In genomic region chr7:39908141-39908540, GRCh38 we compare ENCODE assay signal across 24 cellular contexts.
"Had no signal": no experiment of that assay in that cellular context is flagged by ENCODE, and none has a peak within 500 bp of the region (broad histone marks: within the 10 kb centered on the region; RNA-seq: fewer than 3 reads in every experiment).

No MANE protein-coding gene starts in this region.

- H3K4me1 Mint-ChIP-seq: endodermal cell had no signal

- H3K9me3 ChIP-seq: colonic mucosa, esophagus squamous epithelium, gastrocnemius medialis had no signal

- H3K27me3 Mint-ChIP-seq: dendritic cell treated with granulocyte-macrophage colony-stimulating factor and Interleukin-4, amounts not matched to agents 40 ng/mL and 50 ng/mL, for 4 days; effector memory CD8-positive, alpha-beta T cell had no signal

- H3K4me3 ChIP-seq: colonic mucosa, coronary artery, dorsolateral prefrontal cortex, esophagus muscularis mucosa, esophagus squamous epithelium, gastrocnemius medialis, gastroesophageal sphincter, heart left ventricle, heart right ventricle had no signal

- H3K27me3 ChIP-seq: colonic mucosa, dorsolateral prefrontal cortex, esophagus muscularis mucosa, esophagus squamous epithelium, gastrocnemius medialis, gastroesophageal sphincter, heart left ventricle, heart right ventricle had no signal

- H3K27ac ChIP-seq: colonic mucosa, coronary artery, dorsolateral prefrontal cortex, epithelial cell of prostate, esophagus muscularis mucosa, esophagus squamous epithelium, foreskin keratinocyte, gastrocnemius medialis, gastroesophageal sphincter, heart left ventricle, heart right ventricle had no signal

- DNase-seq: colonic mucosa; cortex of kidney; dermis blood vessel endothelial cell; dorsolateral prefrontal cortex; effector CD4-positive, alpha-beta T cell; effector CD8-positive, alpha-beta T cell; effector memory CD4-positive, alpha-beta T cell; effector memory CD8-positive, alpha-beta T cell; endodermal cell; erythroblast; esophagus squamous epithelium; foreskin fibroblast; foreskin keratinocyte; foreskin melanocyte; gastrocnemius medialis; glutamatergic neuron; heart left ventricle; heart right ventricle had no signal

- ATAC-seq: effector memory CD8-positive, alpha-beta T cell; esophagus mucosa; foreskin keratinocyte; gastrocnemius medialis; gastroesophageal sphincter; heart left ventricle; heart right ventricle had no signal

- H3K27ac Mint-ChIP-seq: dendritic cell treated with granulocyte-macrophage colony-stimulating factor and Interleukin-4, amounts not matched to agents 40 ng/mL and 50 ng/mL, for 4 days; effector memory CD8-positive, alpha-beta T cell; endodermal cell had no signal

- H3K4me1 ChIP-seq: colonic mucosa, esophagus muscularis mucosa, esophagus squamous epithelium, foreskin keratinocyte, gastrocnemius medialis, gastroesophageal sphincter, heart left ventricle, heart right ventricle had no signal

- H3K4me3 Mint-ChIP-seq: dendritic cell treated with granulocyte-macrophage colony-stimulating factor and Interleukin-4, amounts not matched to agents 40 ng/mL and 50 ng/mL, for 4 days; effector memory CD8-positive, alpha-beta T cell; endodermal cell had no signal

- H3K36me3 ChIP-seq: colonic mucosa, esophagus muscularis mucosa, esophagus squamous epithelium, gastrocnemius medialis, gastroesophageal sphincter, heart left ventricle, heart right ventricle had no signal
